ENCODE assay signal across 8 cellular contexts in genomic region chr10:22550732-22551131, GRCh38.
DNase-seq lines count a peak whose midpoint lies in the region; ATAC-seq and TF ChIP-seq lines count a peak whose summit lies in the region.

No MANE protein-coding gene starts in this region.

- H3K36me3 ChIP-seq in neural cell (ENCODE audit: insufficient read depth, low read length) (no peaks in the 10 kb centered on the region), tibial nerve (peaks cover 0 to 30% (median 5%) of the 10 kb centered on the region in 3 donors)

- in situ Hi-C loops in KBM-7 (cut with MboI; ENCODE audit: low pct_unique_long_range_greater_than_20kb, low sequenced_read_pairs), result loop anchor here (25.0 kb wide), 1 partner anchor 437 kb away; no protein-coding TSS in a partner anchor

- no peak overlapping the region for H3K9ac ChIP-seq in neural cell (ENCODE audit: low read length)

- peak; percentile 68 for TF ChIP-seq CTCF in C4-2B (conservative IDR thresholded peaks at IDR 0.05)
- peak; percentile 33 for TF ChIP-seq CTCF in neural cell (IDR thresholded peaks at IDR 0.05; ENCODE audit: poor library complexity, severe bottlenecking)
- peak; percentile 30 to 61 (median 42) for TF ChIP-seq CTCF in tibial nerve (IDR thresholded peaks at IDR 0.05)

- H3K4me3 ChIP-seq in neural cell (ENCODE audit: low read length) (no peak overlapping the region), tibial nerve (no peak overlapping the region)

- peaks cover 0 to 14% (median 7%) of the 10 kb centered on the region in 4 donors for H3K4me1 ChIP-seq in tibial nerve

- H3F3A ChIP-seq in neural cell (ENCODE audit: insufficient read depth, low read length, poor library complexity, severe bottlenecking), result no peaks in the 10 kb centered on the region

- TF ChIP-seq POLR2A in tibial nerve (IDR thresholded peaks at IDR 0.05), result no peak

- 50 to 59% methylated on average over 6 of the region's 6 CpGs for WGBS in tibial nerve, 2 donors

- H3K27ac ChIP-seq in C4-2B, result no peak overlapping the region
- H3K27ac ChIP-seq in neural cell (ENCODE audit: low read length), result no peak overlapping the region
- no peak overlapping the region for H3K27ac ChIP-seq in tibial nerve

- H3K9me3 ChIP-seq in neural cell (ENCODE audit: low read length) (no peaks in the 10 kb centered on the region), tibial nerve (no peaks in the 10 kb centered on the region)

- H4K20me1 ChIP-seq in neural cell (ENCODE audit: insufficient read depth), result no peaks in the 10 kb centered on the region

- no peak overlapping the region for H2AFZ ChIP-seq in neural cell (ENCODE audit: low read depth, low read length)

- DNase-seq in KBM-7 (peak; percentile 49), tibial nerve (ENCODE audit: low spot score in 2 of 2) (peak in 1 of 2 donors; percentile 20)
- DNase-seq in activated CD4-positive, alpha-beta T cell treated with anti-CD3 and anti-CD28 coated beads, Interleukin-2, amount 50 U/mL, for 48 hours, result peak; percentile 69 to 75
- DNase-seq in effector CD8-positive, alpha-beta T cell (lab: John Stamatoyannopoulos, UW), result peak; percentile 63

- H3K9me2 ChIP-seq in neural cell (ENCODE audit: insufficient read depth, low read length), result no peaks in the 10 kb centered on the region

- ATAC-seq in GM21381 (IDR thresholded peaks at IDR 0.05; ENCODE audit: unreplicated experiment), result no peak
- ATAC-seq in GM18909 (IDR thresholded peaks at IDR 0.05; ENCODE audit: poor library complexity, unreplicated experiment), result no peak

- TF ChIP-seq RAD21 in neural cell (conservative IDR thresholded peaks at IDR 0.05), result no peak

- no peaks in the 10 kb centered on the region for H3K79me2 ChIP-seq in neural cell (replicated peaks; ENCODE audit: insufficient read depth, low read length)

- H3K4me2 ChIP-seq in neural cell (ENCODE audit: low read length), result no peak overlapping the region

- TF ChIP-seq EP300 in neural cell (conservative IDR thresholded peaks at IDR 0.05; ENCODE audit: poor library complexity, severe bottlenecking) (no peak), tibial nerve (IDR thresholded peaks at IDR 0.05) (no peak)

- H3K27me3 ChIP-seq in neural cell (ENCODE audit: insufficient read depth, low read depth, low read length), result no peaks in the 10 kb centered on the region
- no peaks in the 10 kb centered on the region for H3K27me3 ChIP-seq in tibial nerve

TF ChIP-seq in neural cell, 6 proteins besides CTCF, POLR2A, EP300 and RAD21:
- TF ChIP-seq EZH2 (IDR thresholded peaks at IDR 0.05; ENCODE audit: borderline replicate concordance, insufficient read depth, low read length, poor library complexity, severe bottlenecking), result no peak
